Comparison of ENCODE assay signal across 19 cellular contexts in the genomic region with DNA sequence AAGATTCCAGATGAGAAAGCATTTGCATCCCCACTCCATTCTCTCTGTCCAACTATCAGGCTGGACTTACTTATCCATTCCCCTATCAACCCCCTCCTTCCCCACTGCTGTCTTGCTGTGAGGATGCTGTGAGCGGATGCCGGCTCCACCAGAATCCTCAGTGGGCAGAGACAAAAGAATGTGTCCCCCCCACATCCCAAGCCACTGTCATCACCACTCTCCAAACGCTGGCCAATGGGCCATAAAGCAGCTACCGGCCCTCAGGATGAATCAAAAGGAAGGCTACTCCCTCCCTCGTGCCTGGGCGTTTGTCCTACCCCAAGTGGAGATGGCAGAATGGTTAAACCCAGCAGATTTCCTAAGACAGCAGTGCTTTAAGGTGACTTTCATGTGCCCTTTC.
A peak's percentile ranks its signal among the peaks of the same experiment; 100 is the strongest.
DNase-seq lines count a peak whose midpoint lies in the region; ATAC-seq and TF ChIP-seq lines count a peak whose summit lies in the region.
"Had no signal": no experiment of that assay in that cellular context is flagged by ENCODE, and none has a peak within 500 bp of the region (broad histone marks: within the 10 kb centered on the region; RNA-seq: fewer than 3 reads in every experiment).

No MANE protein-coding gene starts in this region.

- H3K4me3 ChIP-seq in MG63 (no peak overlapping the region), hepatocyte (no peak overlapping the region), smooth muscle cell (no peak overlapping the region), uterus (no peak overlapping the region)
- H3K4me3 ChIP-seq: A549; BLaER1 treated with 17β-estradiol and CSF1 and Interleukin-3, amounts not matched to agents 10 nM and 100 nM; GM12878; SK-N-MC had no signal

- WGBS in hepatocyte (ENCODE audit: low lambda C conversion rate, missing lambda C conversion rate), result 82% methylated on average over 6 of the region's 6 CpGs
- 55% methylated on average over 6 of the region's 6 CpGs for WGBS in smooth muscle cell (ENCODE audit: low lambda C conversion rate)

- H3K27me3 ChIP-seq in MG63 (no peaks in the 10 kb centered on the region), hepatocyte (no peaks in the 10 kb centered on the region), smooth muscle cell (ENCODE audit: low read depth) (no peaks in the 10 kb centered on the region), uterus (no peaks in the 10 kb centered on the region)
- H3K27me3 ChIP-seq: BLaER1 treated with 17β-estradiol and CSF1 and Interleukin-3, amounts not matched to agents 10 nM and 100 nM had no signal

- peaks cover 13% of the 10 kb centered on the region for H3F3A ChIP-seq in smooth muscle cell (ENCODE audit: low read depth)

- no peak for ATAC-seq in GM21737 (IDR thresholded peaks at IDR 0.05; ENCODE audit: unreplicated experiment)
- ATAC-seq: A549; CD8-positive, alpha-beta T cell; GM12878 had no signal

- H3K79me2 ChIP-seq in hepatocyte (no peaks in the 10 kb centered on the region), smooth muscle cell (ENCODE audit: low read depth) (no peaks in the 10 kb centered on the region)

- no peaks in the 10 kb centered on the region for H3K36me3 ChIP-seq in MG63
- no peaks in the 10 kb centered on the region for H3K36me3 ChIP-seq in hepatocyte (replicated peaks; ENCODE audit: insufficient read depth, low read depth)
- no peaks in the 10 kb centered on the region for H3K36me3 ChIP-seq in smooth muscle cell (ENCODE audit: low read depth)
- no peaks in the 10 kb centered on the region for H3K36me3 ChIP-seq in uterus
- H3K36me3 ChIP-seq: BLaER1 treated with 17β-estradiol and CSF1 and Interleukin-3, amounts not matched to agents 10 nM and 100 nM had no signal

- H2AFZ ChIP-seq in hepatocyte (no peak overlapping the region), smooth muscle cell (ENCODE audit: low read depth) (no peak overlapping the region)

- H3K27ac ChIP-seq in hepatocyte, result peak overlapping the region; percentile 87
- no peak overlapping the region for H3K27ac ChIP-seq in smooth muscle cell (ENCODE audit: low read depth)
- no peak overlapping the region for H3K27ac ChIP-seq in uterus
- H3K27ac ChIP-seq: A549; BLaER1 treated with 17β-estradiol and CSF1 and Interleukin-3, amounts not matched to agents 10 nM and 100 nM; SK-N-MC had no signal

- TF ChIP-seq CTCF in hepatocyte (IDR thresholded peaks at IDR 0.05; ENCODE audit: poor library complexity), result no peak
- TF ChIP-seq CTCF in smooth muscle cell (IDR thresholded peaks at IDR 0.05; ENCODE audit: borderline replicate concordance, insufficient read depth, poor library complexity, severe bottlenecking), result no peak
- TF ChIP-seq CTCF in uterus (IDR thresholded peaks at IDR 0.05), result no peak

- H3K9ac ChIP-seq in smooth muscle cell (ENCODE audit: low read depth), result no peak overlapping the region
- H3K9ac ChIP-seq: BLaER1 treated with 17β-estradiol and CSF1 and Interleukin-3, amounts not matched to agents 10 nM and 100 nM had no signal

- intact Hi-C loops in uterus (cut with DNase I; ENCODE audit: low total_unique reads), result no loop called here

- H3K9me3 ChIP-seq in MG63 (no peaks in the 10 kb centered on the region), hepatocyte (ENCODE audit: low read depth) (no peaks in the 10 kb centered on the region), smooth muscle cell (replicated peaks; ENCODE audit: low read depth) (no peaks in the 10 kb centered on the region), uterus (no peaks in the 10 kb centered on the region)
- H3K9me3 ChIP-seq: A549; BLaER1 treated with 17β-estradiol and CSF1 and Interleukin-3, amounts not matched to agents 10 nM and 100 nM had no signal

- H3K4me2 ChIP-seq in hepatocyte (no peak overlapping the region), smooth muscle cell (peak overlapping the region; percentile 70)
- H3K4me2 ChIP-seq: A549; BLaER1 treated with 17β-estradiol and CSF1 and Interleukin-3, amounts not matched to agents 10 nM and 100 nM had no signal

- TF ChIP-seq POLR2A in uterus (IDR thresholded peaks at IDR 0.05), result no peak

- H3K4me1 ChIP-seq in hepatocyte (ENCODE audit: insufficient read depth) (peaks cover 39% of the 10 kb centered on the region), smooth muscle cell (ENCODE audit: low read depth) (peaks cover 18% of the 10 kb centered on the region), uterus (no peaks in the 10 kb centered on the region)
- H3K4me1 ChIP-seq: A549; BLaER1 treated with 17β-estradiol and CSF1 and Interleukin-3, amounts not matched to agents 10 nM and 100 nM had no signal

- H4K20me1 ChIP-seq in hepatocyte (ENCODE audit: insufficient read depth, poor library complexity, severe bottlenecking) (no peaks in the 10 kb centered on the region), smooth muscle cell (ENCODE audit: low read depth) (no peaks in the 10 kb centered on the region)
- H4K20me1 ChIP-seq: BLaER1 treated with 17β-estradiol and CSF1 and Interleukin-3, amounts not matched to agents 10 nM and 100 nM had no signal

- no peaks in the 10 kb centered on the region for H3K9me2 ChIP-seq in hepatocyte (replicated peaks; ENCODE audit: insufficient read depth)

- DNase-seq in Daoy (ENCODE audit: low read depth) (peak; percentile 76), MG63 (peak; percentile 31), hepatocyte (ENCODE audit: low spot score) (no peak), smooth muscle cell (lab: John Stamatoyannopoulos, UW; ENCODE audit: unreplicated experiment) (no peak), glomerular visceral epithelial cell (ENCODE audit: extremely low spot score) (no peak), NCI-H69 (lab: John Stamatoyannopoulos, UW) (no peak), uterus (no peak)
- DNase-seq: Calu3; CD8-positive, alpha-beta T cell; KBM-7; NCI-H1417; NCI-H187 treated with DMSO at 0.1 percent for 48 hours; NK-92 treated with Interleukin-12 subunit alpha and Interleukin-12 subunit beta, amount 100 ng/mL, for 24 hours; Right ventricle myocardium superior had no signal

Comparison
In these comparisons a context has a peak if more than half of its experiments do, and no peak if none do; other contexts are left out.
1. DNase-seq: peak in Daoy (single experiment) and MG63 (single experiment); none in hepatocyte (single experiment), smooth muscle cell (single experiment), glomerular visceral epithelial cell (single experiment), NCI-H69 (single experiment) and uterus (0 of 2).